In genomic region chr4:149910604-149911367, GRCh38 we compare ENCODE assay signal across 16 cellular contexts.
A peak's percentile ranks its signal among the peaks of the same experiment; 100 is the strongest.
DNase-seq lines count a peak whose midpoint lies in the region; ATAC-seq, FAIRE-seq and TF ChIP-seq lines count a peak whose summit lies in the region.
"Had no signal": no experiment of that assay in that cellular context is flagged by ENCODE, and none has a peak within 500 bp of the region (broad histone marks: within the 10 kb centered on the region; RNA-seq: fewer than 3 reads in every experiment).

No MANE protein-coding gene starts in this region.

- H3K4me1 ChIP-seq in ACC112 (ENCODE audit: control insufficient read depth, insufficient read depth, low read length, unreplicated experiment), result peaks cover 15% of the 10 kb centered on the region
- H3K4me1 ChIP-seq in PC-9 (replicated peaks; ENCODE audit: insufficient read depth), result no peaks in the 10 kb centered on the region
- no peaks in the 10 kb centered on the region for H3K4me1 ChIP-seq in naive thymus-derived CD4-positive, alpha-beta T cell (ENCODE audit: control insufficient read depth in 2 of 2, insufficient read depth in 2 of 2, low read length in 2 of 2)

- no peak overlapping the region for H3K4me3 ChIP-seq in ACC112 (ENCODE audit: low read depth, low read length)
- H3K4me3 ChIP-seq in PC-9, result no peak overlapping the region
- H3K4me3 ChIP-seq in naive thymus-derived CD4-positive, alpha-beta T cell (ENCODE audit: low read length), result no peak overlapping the region
- H3K4me3 ChIP-seq: K562 had no signal

- H3K27ac ChIP-seq in ACC112 (ENCODE audit: low read depth, low read length) (no peak overlapping the region), PC-9 (no peak overlapping the region)
- H3K27ac ChIP-seq in naive thymus-derived CD4-positive, alpha-beta T cell (ENCODE audit: low read depth, low read length), result no peak overlapping the region

- H3K27me3 ChIP-seq in ACC112 (ENCODE audit: insufficient read depth, low read length) (no peaks in the 10 kb centered on the region), PC-9 (ENCODE audit: insufficient read depth, low read depth) (no peaks in the 10 kb centered on the region)
- H3K27me3 ChIP-seq in naive thymus-derived CD4-positive, alpha-beta T cell (ENCODE audit: control insufficient read depth in 2 of 2, insufficient read depth in 2 of 2, low read length in 2 of 2), result no peaks in the 10 kb centered on the region

- no peak for TF ChIP-seq CTCF in PC-9 (conservative IDR thresholded peaks at IDR 0.05)

- ATAC-seq in HG02759 (IDR thresholded peaks at IDR 0.05; ENCODE audit: unreplicated experiment) (peak; percentile 40), left colon (peak; percentile 95), HG03045 (IDR thresholded peaks at IDR 0.05; ENCODE audit: unreplicated experiment) (no peak)
- no peak for ATAC-seq in naive thymus-derived CD4-positive, alpha-beta T cell
- ATAC-seq: HCT116, K562, Panc1 had no signal

- no TSS peak for BruUV-seq in PC-9 (replicated peaks; lab: Mats Ljungman, UMichigan)

- no peak overlapping the region for H3K4me3 Mint-ChIP-seq in naive thymus-derived CD4-positive, alpha-beta T cell

- FAIRE-seq in colon (lab: Jason Lieb, UNC), result peak; percentile 38
- FAIRE-seq: K562 had no signal

- intact Hi-C loops in left colon (cut with DNase I, micrococcal nuclease) (no loop called here), PC-9 (cut with micrococcal nuclease; ENCODE audit: unreplicated experiment) (loop anchor here (10.0 kb wide), 1 partner anchor 334 kb away; no protein-coding TSS in a partner anchor)
- intact Hi-C loops in naive thymus-derived CD4-positive, alpha-beta T cell (cut with micrococcal nuclease), result no loop called here

- H3K79me2 ChIP-seq in ACC112 (ENCODE audit: control insufficient read depth, insufficient read depth, low read length, unreplicated experiment) (no peaks in the 10 kb centered on the region), PC-9 (ENCODE audit: low read depth) (no peaks in the 10 kb centered on the region)

- no peaks in the 10 kb centered on the region for H3K9me2 ChIP-seq in PC-9 (ENCODE audit: insufficient read depth)

- CTCF ChIA-PET in PC-9 (lab: Charles Lee), result no interaction called here
- CTCF ChIA-PET in naive thymus-derived CD4-positive, alpha-beta T cell (lab: Charles Lee), result no interaction called here

- H3K9me3 Mint-ChIP-seq in naive thymus-derived CD4-positive, alpha-beta T cell, result peaks cover 0 to 2% (median 0%) of the 10 kb centered on the region in 11 donors

- no peaks in the 10 kb centered on the region for H3K36me3 Mint-ChIP-seq in naive thymus-derived CD4-positive, alpha-beta T cell

- H3K27me3 Mint-ChIP-seq in naive thymus-derived CD4-positive, alpha-beta T cell, result peaks cover 0 to 7% (median 4%) of the 10 kb centered on the region in 5 donors

- no peak for DNase-seq in left colon
- DNase-seq in DMS114 treated with DMSO at 0.1 percent for 48 hours (lab: John Stamatoyannopoulos, UW; ENCODE audit: unreplicated experiment), result no peak
- DNase-seq in PC-9, result no peak
- no peak for DNase-seq in naive thymus-derived CD4-positive, alpha-beta T cell
- DNase-seq: C1 segment of cervical spinal cord, NCI-H1417, NCI-H187 treated with DMSO at 0.1 percent for 48 hours, NCI-H446, NCI-H69 had no signal

- H3K4me2 ChIP-seq in PC-9, result no peak overlapping the region

- no peaks in the 10 kb centered on the region for H3K36me3 ChIP-seq in ACC112 (ENCODE audit: insufficient read depth, low read length)
- H3K36me3 ChIP-seq in PC-9 (ENCODE audit: low read depth), result no peaks in the 10 kb centered on the region
- H3K36me3 ChIP-seq in naive thymus-derived CD4-positive, alpha-beta T cell (ENCODE audit: control insufficient read depth in 2 of 3, insufficient read depth in 3 of 3, low read length in 3 of 3), result no peaks in the 10 kb centered on the region

- H2AFZ ChIP-seq in ACC112 (ENCODE audit: low read length, unreplicated experiment) (peak overlapping the region; percentile 17), PC-9 (no peak overlapping the region)

- no peaks in the 10 kb centered on the region for H3F3A ChIP-seq in PC-9 (ENCODE audit: insufficient read depth, low read depth)

- no peak overlapping the region for H3K27ac Mint-ChIP-seq in naive thymus-derived CD4-positive, alpha-beta T cell

- H3K9me3 ChIP-seq in PC-9 (ENCODE audit: insufficient read depth, low read depth), result no peaks in the 10 kb centered on the region
- no peaks in the 10 kb centered on the region for H3K9me3 ChIP-seq in naive thymus-derived CD4-positive, alpha-beta T cell (ENCODE audit: control insufficient read depth in 2 of 3, low read length in 3 of 3)

- H3K4me1 Mint-ChIP-seq in naive thymus-derived CD4-positive, alpha-beta T cell, result no peaks in the 10 kb centered on the region

- no peaks in the 10 kb centered on the region for H4K20me1 ChIP-seq in PC-9 (ENCODE audit: insufficient read depth)

- POLR2A ChIA-PET in PC-9 (lab: Charles Lee; ENCODE audit: unreplicated experiment), result no interaction called here
- POLR2A ChIA-PET in naive thymus-derived CD4-positive, alpha-beta T cell (lab: Charles Lee), result no interaction called here

Comparison
In these comparisons a context has a peak if more than half of its experiments do, and no peak if none do; other contexts are left out.
1. ATAC-seq: peak in HG02759 (single experiment) and left colon (single experiment); none in HG03045 (single experiment) and naive thymus-derived CD4-positive, alpha-beta T cell (single experiment).